19 cellular contexts compared by ENCODE assay signal in genomic region chr3:174859756-174860155, GRCh38. TPM values are rescaled to one million over a fixed set of nuclear protein-coding genes. Genes with fewer than 3 reads are reported as not detected.
DNase-seq lines count a peak whose midpoint lies in the region; ATAC-seq and TF ChIP-seq lines count a peak whose summit lies in the region.
"Had no signal": no experiment of that assay in that cellular context is flagged by ENCODE, and none has a peak within 500 bp of the region (broad histone marks: within the 10 kb centered on the region; RNA-seq: fewer than 3 reads in every experiment).

No MANE protein-coding gene starts in this region.

- H3K79me2 ChIP-seq in PC-3 (ENCODE audit: low read length), result no peaks in the 10 kb centered on the region

- H2AFZ ChIP-seq in PC-3 (ENCODE audit: low read length), result no peak overlapping the region

- peak overlapping the region; percentile 4; the same call in 1 of the 2 replicates for H3K9ac ChIP-seq in PC-3 (ENCODE audit: low read length)

- H3K27ac Mint-ChIP-seq in type B pancreatic cell (peak overlapping the region; percentile 82), chondrocyte (ENCODE audit: unreplicated experiment) (no peak overlapping the region)
- H3K27ac Mint-ChIP-seq: activated CD4-positive, alpha-beta T cell treated with anti-CD3 and anti-CD28 coated beads, Interleukin-2, amount 10 ng/mL, durations not matched to agents 24 days and 14 days; CD8-positive, alpha-beta memory T cell had no signal

- POLR2A ChIA-PET in PC-3 (lab: Charles Lee; ENCODE audit: unreplicated experiment), result no interaction called here

- intact Hi-C loops in PC-3 (cut with micrococcal nuclease), result loop anchor here (5.0 to 10.0 kb wide), 5 partner anchors 92 to 1565 kb away; no protein-coding TSS in a partner anchor
- intact Hi-C loops in right lobe of liver (cut with DNase I), result no loop called here
- intact Hi-C loops in spleen (cut with DNase I; ENCODE audit: low total_unique reads), result no loop called here

- BruUV-seq in PC-3 (replicated peaks; lab: Mats Ljungman, UMichigan), result no TSS peak

- TF ChIP-seq POLR2A in right lobe of liver (IDR thresholded peaks at IDR 0.05) (no peak), spleen (IDR thresholded peaks at IDR 0.05) (no peak)

- H3K4me1 ChIP-seq in PC-3 (ENCODE audit: insufficient read depth, low read length) (peaks cover 50% of the 10 kb centered on the region), right lobe of liver (peaks cover 0 to 23% (median 10%) of the 10 kb centered on the region in 4 donors), spleen (no peaks in the 10 kb centered on the region)

- H3K4me3 ChIP-seq in PC-3 (ENCODE audit: low read length), result peak overlapping the region; percentile 46; the same call in 1 of the 2 replicates
- peak overlapping the region in 2 of 3 donors; percentile 9 to 34 for H3K4me3 ChIP-seq in right lobe of liver
- no peak overlapping the region for H3K4me3 ChIP-seq in spleen
- H3K4me3 ChIP-seq: tibial artery had no signal

- H3K27ac ChIP-seq in PC-3 (ENCODE audit: low read length), result peak overlapping the region; percentile 67
- peak overlapping the region; percentile 32 to 72 (median 72) for H3K27ac ChIP-seq in right lobe of liver
- H3K27ac ChIP-seq in spleen, result no peak overlapping the region
- H3K27ac ChIP-seq: tibial artery had no signal

- H3K9me3 Mint-ChIP-seq in type B pancreatic cell (peaks cover 8% of the 10 kb centered on the region), chondrocyte (ENCODE audit: low read depth) (no peaks in the 10 kb centered on the region)
- H3K9me3 Mint-ChIP-seq: activated CD4-positive, alpha-beta T cell treated with anti-CD3 and anti-CD28 coated beads, Interleukin-2, amount 10 ng/mL, durations not matched to agents 24 days and 14 days had no signal

- H3K9me2 ChIP-seq in PC-3 (replicated peaks; ENCODE audit: low read length), result no peaks in the 10 kb centered on the region

- H3K4me1 Mint-ChIP-seq in type B pancreatic cell (ENCODE audit: unreplicated experiment) (peaks cover 13% of the 10 kb centered on the region), chondrocyte (ENCODE audit: low read depth) (peaks cover 8% of the 10 kb centered on the region)
- H3K4me1 Mint-ChIP-seq: activated CD4-positive, alpha-beta T cell treated with anti-CD3 and anti-CD28 coated beads, Interleukin-2, amount 10 ng/mL, durations not matched to agents 24 days and 14 days; CD8-positive, alpha-beta memory T cell; central memory CD8-positive, alpha-beta T cell had no signal

- no peaks in the 10 kb centered on the region for H3K27me3 Mint-ChIP-seq in type B pancreatic cell
- peaks cover 5% of the 10 kb centered on the region for H3K27me3 Mint-ChIP-seq in chondrocyte (ENCODE audit: low read depth)
- H3K27me3 Mint-ChIP-seq: activated CD4-positive, alpha-beta T cell treated with anti-CD3 and anti-CD28 coated beads, Interleukin-2, amount 10 ng/mL, durations not matched to agents 24 days and 14 days; CD8-positive, alpha-beta memory T cell; central memory CD8-positive, alpha-beta T cell had no signal

- H3K27me3 ChIP-seq in PC-3 (ENCODE audit: low read length), result no peaks in the 10 kb centered on the region
- no peaks in the 10 kb centered on the region for H3K27me3 ChIP-seq in right lobe of liver
- H3K27me3 ChIP-seq in spleen (replicated peaks in 1 of 7), result no peaks in the 10 kb centered on the region
- H3K27me3 ChIP-seq: tibial artery had no signal

- DNase-seq in NCI-H1436 (lab: John Stamatoyannopoulos, UW) (peak; percentile 23), NCI-H1436 treated with DMSO at 0.1 percent for 48 hours (lab: John Stamatoyannopoulos, UW) (no peak), PC-3 (peak; percentile 44), right lobe of liver (peak in 1 of 3 donors; percentile 51), type B pancreatic cell (ENCODE audit: extremely low spot score, unreplicated experiment) (no peak), spleen (no peak), chondrocyte (ENCODE audit: low spot score) (no peak)
- DNase-seq: activated CD4-positive, alpha-beta T cell treated with anti-CD3 and anti-CD28 coated beads, Interleukin-2, amount 10 ng/mL, durations not matched to agents 24 days and 14 days; activated T-cell treated with anti-CD3 and anti-CD28 coated beads, Interleukin-2, amount 50 U/mL, for 4 hours; CD8-positive, alpha-beta memory T cell; foreskin melanocyte; NCI-H1417 treated with DMSO at 0.1 percent for 48 hours; NK-92 treated with Interleukin-12 subunit alpha and Interleukin-12 subunit beta, amount 100 ng/mL, for 24 hours; retina; SHP77; stimulated activated CD4-positive, alpha-beta T cell treated with anti-CD3 and anti-CD28 coated beads, Interleukin-1b, Interleukin-23, amount 100 ng/mL, for 48 hours; tibial artery had no signal

- peak overlapping the region; percentile 77 for H3K4me2 ChIP-seq in PC-3 (ENCODE audit: low read length)

- H3F3A ChIP-seq in PC-3 (ENCODE audit: low read length, unreplicated experiment), result no peaks in the 10 kb centered on the region

- CTCF ChIA-PET in PC-3 (lab: Charles Lee), result no interaction called here

- no peak for ATAC-seq in PC-3
- ATAC-seq in right lobe of liver, result peak; percentile 87 to 96 (median 92)
- ATAC-seq in GM21825 (IDR thresholded peaks at IDR 0.05; ENCODE audit: unreplicated experiment), result no peak
- ATAC-seq: activated T-cell treated with anti-CD3 and anti-CD28 coated beads, Interleukin-2, amount 50 U/mL, for 4 hours had no signal

- H3K4me3 Mint-ChIP-seq in type B pancreatic cell (peak overlapping the region; percentile 81), chondrocyte (ENCODE audit: unreplicated experiment) (no peak overlapping the region)
- H3K4me3 Mint-ChIP-seq: activated CD4-positive, alpha-beta T cell treated with anti-CD3 and anti-CD28 coated beads, Interleukin-2, amount 10 ng/mL, durations not matched to agents 24 days and 14 days; activated T-cell treated with anti-CD3 and anti-CD28 coated beads, Interleukin-2, amount 50 U/mL, for 4 hours; CD8-positive, alpha-beta memory T cell; central memory CD8-positive, alpha-beta T cell had no signal

- no peaks in the 10 kb centered on the region for H3K9me3 ChIP-seq in PC-3 (ENCODE audit: low read length)
- no peaks in the 10 kb centered on the region for H3K9me3 ChIP-seq in right lobe of liver
- peaks cover 0 to 3% (median 0%) of the 10 kb centered on the region in 8 donors for H3K9me3 ChIP-seq in spleen
- H3K9me3 ChIP-seq: tibial artery had no signal

- H3K36me3 Mint-ChIP-seq in type B pancreatic cell, result no peaks in the 10 kb centered on the region
- H3K36me3 Mint-ChIP-seq in chondrocyte (ENCODE audit: low read depth), result no peaks in the 10 kb centered on the region

- H3K36me3 ChIP-seq in PC-3 (ENCODE audit: low read depth, low read length) (no peaks in the 10 kb centered on the region), right lobe of liver (no peaks in the 10 kb centered on the region), spleen (no peaks in the 10 kb centered on the region)
- H3K36me3 ChIP-seq: tibial artery had no signal

- H4K20me1 ChIP-seq in PC-3 (ENCODE audit: low read length), result no peaks in the 10 kb centered on the region

- 22% methylated on average over 3 of the region's 3 CpGs for WGBS in right lobe of liver (ENCODE audit: insufficient coverage, low coverage, low lambda C conversion rate, missing lambda C conversion rate)
- whole genome bisulfite sequencing in spleen, 5 donors, result 87 to 95% (median 92%) methylated on average over 3 of the region's 3 CpGs

- TF ChIP-seq CTCF in PC-3 (conservative IDR thresholded peaks at IDR 0.05; ENCODE audit: low read depth, low read length) (no peak), right lobe of liver (IDR thresholded peaks at IDR 0.05) (no peak), type B pancreatic cell (conservative IDR thresholded peaks at IDR 0.05) (no peak), spleen (IDR thresholded peaks at IDR 0.05 in 8 of 11, conservative IDR thresholded peaks at IDR 0.05 in 3 of 11) (no peak), chondrocyte (IDR thresholded peaks at IDR 0.05) (no peak)

RNA-seq across cellular contexts. Expression of gene NAALADL2, which starts 0.6 kb away (rescaled TPM):
- total RNA-seq in PC-3 (2014; rRNA removed), result 1.7 and 1.9 TPM in 2 replicates
- total RNA-seq in right lobe of liver, result 1 to 10 TPM in 5 of 6 experiments, under 1 TPM in 1; 0.86 to 4.9 (median 3.2) TPM
- total RNA-seq in type B pancreatic cell (ENCODE audit: low replicate concordance), result 5.8 and 9.9 TPM in 2 replicates
- 10 to 100 TPM in 3 of 7 donors, 1 to 10 TPM in 4; 3.5 to 14.4 (median 9.6) TPM for total RNA-seq in spleen
- polyA plus RNA-seq in spleen, result under 1 TPM; 0.09 to 0.38 (median 0.15) TPM
- 5.1 to 19.8 TPM (median 8.0 TPM) in 3 replicates for total RNA-seq in chondrocyte
- total RNA-seq: activated CD4-positive, alpha-beta T cell treated with anti-CD3 and anti-CD28 coated beads, Interleukin-2, amount 10 ng/mL, durations not matched to agents 24 days and 14 days; CD8-positive, alpha-beta memory T cell had no signal
- polyA plus RNA-seq: CD8-positive, alpha-beta memory T cell had no signal

Comparison
In these comparisons a context has a peak if more than half of its experiments do, and no peak if none do; other contexts are left out.
1. DNase-seq: peak in NCI-H1436 (single experiment) and PC-3 (single experiment); none in NCI-H1436 treated with DMSO at 0.1 percent for 48 hours (single experiment), type B pancreatic cell (single experiment), spleen (single experiment) and chondrocyte (single experiment).
2. ATAC-seq: peak in right lobe of liver (4 of 4); none in PC-3 (single experiment) and GM21825 (single experiment).
3. H3K27ac ChIP-seq: peak in PC-3 (single experiment) and right lobe of liver (3 of 3); none in spleen (0 of 8).
4. H3K4me3 ChIP-seq: peak in PC-3 (single experiment) and right lobe of liver (2 of 3); none in spleen (0 of 8).